ENCODE assay signal across 1 cellular context in the genomic region with DNA sequence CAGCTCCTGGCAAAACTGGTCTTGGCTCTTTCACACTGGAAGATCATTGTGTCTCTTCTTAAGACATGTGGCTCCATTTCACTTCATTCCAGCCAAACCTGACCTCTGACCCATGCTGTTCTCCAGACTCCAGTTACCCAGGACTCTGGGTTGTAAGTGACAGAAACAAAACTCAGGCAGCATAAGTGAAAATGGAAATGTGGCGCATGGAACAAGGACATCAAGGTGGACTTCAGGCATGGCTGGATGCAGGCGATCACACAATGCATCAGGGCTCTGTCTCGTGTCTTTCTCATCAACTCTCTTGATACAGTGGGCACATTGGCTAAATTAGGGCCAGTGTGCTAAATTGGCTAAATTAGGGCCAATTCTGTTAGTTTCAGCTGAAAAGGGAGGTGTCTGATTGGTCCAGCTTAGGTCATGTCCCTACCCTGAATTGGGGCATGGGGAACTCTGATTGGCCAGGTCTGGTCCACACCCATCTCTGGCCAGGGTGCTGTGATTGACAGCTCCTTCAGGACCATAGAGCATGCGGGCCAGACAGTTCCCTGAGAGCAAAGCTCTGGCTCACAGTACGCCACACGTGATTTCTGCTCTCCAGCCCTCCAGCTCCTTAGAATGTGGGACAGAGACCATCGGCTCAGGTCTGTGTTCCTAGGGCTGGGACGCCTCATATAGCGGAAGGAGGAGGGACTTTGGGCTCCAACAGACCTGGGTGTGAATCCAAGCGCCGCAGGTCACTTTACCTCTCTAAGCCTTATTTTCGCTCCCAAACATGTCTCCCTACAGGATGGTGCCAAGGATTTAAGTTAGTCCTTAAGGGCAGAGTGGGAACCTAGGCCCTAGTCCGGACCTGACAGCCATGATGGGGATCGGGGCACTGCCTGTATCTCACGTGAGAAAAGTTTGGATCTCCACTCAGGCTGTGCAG.
TF ChIP-seq lines count a peak whose summit lies in the region.

No MANE protein-coding gene starts in this region.

TF ChIP-seq in HepG2, 621 proteins besides CTCF, POLR2A, EP300 and RAD21 (continued from another document):
- TF ChIP-seq, protein P1, sequence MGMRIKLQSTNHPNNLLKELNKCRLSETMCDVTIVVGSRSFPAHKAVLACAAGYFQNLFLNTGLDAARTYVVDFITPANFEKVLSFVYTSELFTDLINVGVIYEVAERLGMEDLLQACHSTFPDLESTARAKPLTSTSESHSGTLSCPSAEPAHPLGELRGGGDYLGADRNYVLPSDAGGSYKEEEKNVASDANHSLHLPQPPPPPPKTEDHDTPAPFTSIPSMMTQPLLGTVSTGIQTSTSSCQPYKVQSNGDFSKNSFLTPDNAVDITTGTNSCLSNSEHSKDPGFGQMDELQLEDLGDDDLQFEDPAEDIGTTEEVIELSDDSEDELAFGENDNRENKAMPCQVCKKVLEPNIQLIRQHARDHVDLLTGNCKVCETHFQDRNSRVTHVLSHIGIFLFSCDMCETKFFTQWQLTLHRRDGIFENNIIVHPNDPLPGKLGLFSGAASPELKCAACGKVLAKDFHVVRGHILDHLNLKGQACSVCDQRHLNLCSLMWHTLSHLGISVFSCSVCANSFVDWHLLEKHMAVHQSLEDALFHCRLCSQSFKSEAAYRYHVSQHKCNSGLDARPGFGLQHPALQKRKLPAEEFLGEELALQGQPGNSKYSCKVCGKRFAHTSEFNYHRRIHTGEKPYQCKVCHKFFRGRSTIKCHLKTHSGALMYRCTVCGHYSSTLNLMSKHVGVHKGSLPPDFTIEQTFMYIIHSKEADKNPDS (CRISPR knock-in tag; IDR thresholded peaks at IDR 0.05) = no peak
- TF ChIP-seq JUND (CRISPR knock-in tag; IDR thresholded peaks at IDR 0.05) (peak; percentile 45; the same call in 1 of the 2 replicates), SAFB2 (CRISPR knock-in tag; IDR thresholded peaks at IDR 0.05; ENCODE audit: borderline replicate concordance, low read depth) (peak; percentile 36; the same call in 1 of the 2 replicates), NFYC (CRISPR knock-in tag; IDR thresholded peaks at IDR 0.05) (peak; percentile 66), ZNF577 (CRISPR knock-in tag; IDR thresholded peaks at IDR 0.05; ENCODE audit: borderline replicate concordance, low read depth) (no peak), ZKSCAN5 (CRISPR knock-in tag; IDR thresholded peaks at IDR 0.05) (no peak), CEBPB (IDR thresholded peaks at IDR 0.05; ENCODE audit: borderline replicate concordance, low read depth, low read length) (no peak), ZFP41 (CRISPR knock-in tag; IDR thresholded peaks at IDR 0.05; ENCODE audit: borderline replicate concordance) (no peak), ZBTB3 (CRISPR knock-in tag; IDR thresholded peaks at IDR 0.05; ENCODE audit: borderline replicate concordance, low read depth) (no peak), SALL1 (CRISPR knock-in tag; IDR thresholded peaks at IDR 0.05) (peak; percentile 28; the same call in 1 of the 2 replicates), ZFP1 (CRISPR knock-in tag; IDR thresholded peaks at IDR 0.05) (no peak), RXRB (CRISPR knock-in tag; IDR thresholded peaks at IDR 0.05; ENCODE audit: borderline replicate concordance) (no peak), ZMYM3 (CRISPR knock-in tag; IDR thresholded peaks at IDR 0.05) (peak; percentile 63; the same call in 1 of the 2 replicates), RORA (CRISPR knock-in tag; IDR thresholded peaks at IDR 0.05) (no peak), ZNF615 (CRISPR knock-in tag; IDR thresholded peaks at IDR 0.05; ENCODE audit: borderline replicate concordance) (no peak), KMT2B (CRISPR knock-in tag; IDR thresholded peaks at IDR 0.05) (no peak), MEIS2 (CRISPR knock-in tag; IDR thresholded peaks at IDR 0.05) (0 out of 2 replicates have a peak, but pooled peaks have one; percentile 15)
- TF ChIP-seq, protein P2, sequence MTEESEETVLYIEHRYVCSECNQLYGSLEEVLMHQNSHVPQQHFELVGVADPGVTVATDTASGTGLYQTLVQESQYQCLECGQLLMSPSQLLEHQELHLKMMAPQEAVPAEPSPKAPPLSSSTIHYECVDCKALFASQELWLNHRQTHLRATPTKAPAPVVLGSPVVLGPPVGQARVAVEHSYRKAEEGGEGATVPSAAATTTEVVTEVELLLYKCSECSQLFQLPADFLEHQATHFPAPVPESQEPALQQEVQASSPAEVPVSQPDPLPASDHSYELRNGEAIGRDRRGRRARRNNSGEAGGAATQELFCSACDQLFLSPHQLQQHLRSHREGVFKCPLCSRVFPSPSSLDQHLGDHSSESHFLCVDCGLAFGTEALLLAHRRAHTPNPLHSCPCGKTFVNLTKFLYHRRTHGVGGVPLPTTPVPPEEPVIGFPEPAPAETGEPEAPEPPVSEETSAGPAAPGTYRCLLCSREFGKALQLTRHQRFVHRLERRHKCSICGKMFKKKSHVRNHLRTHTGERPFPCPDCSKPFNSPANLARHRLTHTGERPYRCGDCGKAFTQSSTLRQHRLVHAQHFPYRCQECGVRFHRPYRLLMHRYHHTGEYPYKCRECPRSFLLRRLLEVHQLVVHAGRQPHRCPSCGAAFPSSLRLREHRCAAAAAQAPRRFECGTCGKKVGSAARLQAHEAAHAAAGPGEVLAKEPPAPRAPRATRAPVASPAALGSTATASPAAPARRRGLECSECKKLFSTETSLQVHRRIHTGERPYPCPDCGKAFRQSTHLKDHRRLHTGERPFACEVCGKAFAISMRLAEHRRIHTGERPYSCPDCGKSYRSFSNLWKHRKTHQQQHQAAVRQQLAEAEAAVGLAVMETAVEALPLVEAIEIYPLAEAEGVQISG (CRISPR knock-in tag; IDR thresholded peaks at IDR 0.05) = peak; percentile 92
- TF ChIP-seq, protein P3, sequence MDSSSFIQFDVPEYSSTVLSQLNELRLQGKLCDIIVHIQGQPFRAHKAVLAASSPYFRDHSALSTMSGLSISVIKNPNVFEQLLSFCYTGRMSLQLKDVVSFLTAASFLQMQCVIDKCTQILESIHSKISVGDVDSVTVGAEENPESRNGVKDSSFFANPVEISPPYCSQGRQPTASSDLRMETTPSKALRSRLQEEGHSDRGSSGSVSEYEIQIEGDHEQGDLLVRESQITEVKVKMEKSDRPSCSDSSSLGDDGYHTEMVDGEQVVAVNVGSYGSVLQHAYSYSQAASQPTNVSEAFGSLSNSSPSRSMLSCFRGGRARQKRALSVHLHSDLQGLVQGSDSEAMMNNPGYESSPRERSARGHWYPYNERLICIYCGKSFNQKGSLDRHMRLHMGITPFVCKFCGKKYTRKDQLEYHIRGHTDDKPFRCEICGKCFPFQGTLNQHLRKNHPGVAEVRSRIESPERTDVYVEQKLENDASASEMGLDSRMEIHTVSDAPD (CRISPR knock-in tag; IDR thresholded peaks at IDR 0.05) = no peak
- TF ChIP-seq, protein P4, sequence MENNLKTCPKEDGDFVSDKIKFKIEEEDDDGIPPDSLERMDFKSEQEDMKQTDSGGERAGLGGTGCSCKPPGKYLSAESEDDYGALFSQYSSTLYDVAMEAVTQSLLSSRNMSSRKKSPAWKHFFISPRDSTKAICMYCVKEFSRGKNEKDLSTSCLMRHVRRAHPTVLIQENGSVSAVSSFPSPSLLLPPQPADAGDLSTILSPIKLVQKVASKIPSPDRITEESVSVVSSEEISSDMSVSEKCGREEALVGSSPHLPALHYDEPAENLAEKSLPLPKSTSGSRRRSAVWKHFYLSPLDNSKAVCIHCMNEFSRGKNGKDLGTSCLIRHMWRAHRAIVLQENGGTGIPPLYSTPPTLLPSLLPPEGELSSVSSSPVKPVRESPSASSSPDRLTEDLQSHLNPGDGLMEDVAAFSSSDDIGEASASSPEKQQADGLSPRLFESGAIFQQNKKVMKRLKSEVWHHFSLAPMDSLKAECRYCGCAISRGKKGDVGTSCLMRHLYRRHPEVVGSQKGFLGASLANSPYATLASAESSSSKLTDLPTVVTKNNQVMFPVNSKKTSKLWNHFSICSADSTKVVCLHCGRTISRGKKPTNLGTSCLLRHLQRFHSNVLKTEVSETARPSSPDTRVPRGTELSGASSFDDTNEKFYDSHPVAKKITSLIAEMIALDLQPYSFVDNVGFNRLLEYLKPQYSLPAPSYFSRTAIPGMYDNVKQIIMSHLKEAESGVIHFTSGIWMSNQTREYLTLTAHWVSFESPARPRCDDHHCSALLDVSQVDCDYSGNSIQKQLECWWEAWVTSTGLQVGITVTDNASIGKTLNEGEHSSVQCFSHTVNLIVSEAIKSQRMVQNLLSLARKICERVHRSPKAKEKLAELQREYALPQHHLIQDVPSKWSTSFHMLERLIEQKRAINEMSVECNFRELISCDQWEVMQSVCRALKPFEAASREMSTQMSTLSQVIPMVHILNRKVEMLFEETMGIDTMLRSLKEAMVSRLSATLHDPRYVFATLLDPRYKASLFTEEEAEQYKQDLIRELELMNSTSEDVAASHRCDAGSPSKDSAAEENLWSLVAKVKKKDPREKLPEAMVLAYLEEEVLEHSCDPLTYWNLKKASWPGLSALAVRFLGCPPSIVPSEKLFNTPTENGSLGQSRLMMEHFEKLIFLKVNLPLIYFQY (CRISPR knock-in tag; IDR thresholded peaks at IDR 0.05; ENCODE audit: borderline replicate concordance) = no peak
- TF ChIP-seq, protein P5, sequence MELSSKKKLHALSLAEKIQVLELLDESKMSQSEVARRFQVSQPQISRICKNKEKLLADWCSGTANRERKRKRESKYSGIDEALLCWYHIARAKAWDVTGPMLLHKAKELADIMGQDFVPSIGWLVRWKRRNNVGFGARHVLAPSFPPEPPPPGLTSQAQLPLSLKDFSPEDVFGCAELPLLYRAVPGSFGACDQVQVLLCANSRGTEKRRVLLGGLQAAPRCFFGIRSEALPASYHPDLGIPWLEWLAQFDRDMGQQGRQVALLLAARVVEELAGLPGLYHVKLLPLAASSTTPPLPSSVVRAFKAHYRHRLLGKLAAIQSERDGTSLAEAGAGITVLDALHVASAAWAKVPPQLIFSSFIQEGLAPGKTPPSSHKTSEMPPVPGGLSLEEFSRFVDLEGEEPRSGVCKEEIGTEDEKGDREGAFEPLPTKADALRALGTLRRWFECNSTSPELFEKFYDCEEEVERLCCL (CRISPR knock-in tag; IDR thresholded peaks at IDR 0.05; ENCODE audit: borderline replicate concordance) = no peak
- TF ChIP-seq, protein P6, sequence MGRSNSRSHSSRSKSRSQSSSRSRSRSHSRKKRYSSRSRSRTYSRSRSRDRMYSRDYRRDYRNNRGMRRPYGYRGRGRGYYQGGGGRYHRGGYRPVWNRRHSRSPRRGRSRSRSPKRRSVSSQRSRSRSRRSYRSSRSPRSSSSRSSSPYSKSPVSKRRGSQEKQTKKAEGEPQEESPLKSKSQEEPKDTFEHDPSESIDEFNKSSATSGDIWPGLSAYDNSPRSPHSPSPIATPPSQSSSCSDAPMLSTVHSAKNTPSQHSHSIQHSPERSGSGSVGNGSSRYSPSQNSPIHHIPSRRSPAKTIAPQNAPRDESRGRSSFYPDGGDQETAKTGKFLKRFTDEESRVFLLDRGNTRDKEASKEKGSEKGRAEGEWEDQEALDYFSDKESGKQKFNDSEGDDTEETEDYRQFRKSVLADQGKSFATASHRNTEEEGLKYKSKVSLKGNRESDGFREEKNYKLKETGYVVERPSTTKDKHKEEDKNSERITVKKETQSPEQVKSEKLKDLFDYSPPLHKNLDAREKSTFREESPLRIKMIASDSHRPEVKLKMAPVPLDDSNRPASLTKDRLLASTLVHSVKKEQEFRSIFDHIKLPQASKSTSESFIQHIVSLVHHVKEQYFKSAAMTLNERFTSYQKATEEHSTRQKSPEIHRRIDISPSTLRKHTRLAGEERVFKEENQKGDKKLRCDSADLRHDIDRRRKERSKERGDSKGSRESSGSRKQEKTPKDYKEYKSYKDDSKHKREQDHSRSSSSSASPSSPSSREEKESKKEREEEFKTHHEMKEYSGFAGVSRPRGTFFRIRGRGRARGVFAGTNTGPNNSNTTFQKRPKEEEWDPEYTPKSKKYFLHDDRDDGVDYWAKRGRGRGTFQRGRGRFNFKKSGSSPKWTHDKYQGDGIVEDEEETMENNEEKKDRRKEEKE (IDR thresholded peaks at IDR 0.05) = no peak
- TF ChIP-seq, protein P7, sequence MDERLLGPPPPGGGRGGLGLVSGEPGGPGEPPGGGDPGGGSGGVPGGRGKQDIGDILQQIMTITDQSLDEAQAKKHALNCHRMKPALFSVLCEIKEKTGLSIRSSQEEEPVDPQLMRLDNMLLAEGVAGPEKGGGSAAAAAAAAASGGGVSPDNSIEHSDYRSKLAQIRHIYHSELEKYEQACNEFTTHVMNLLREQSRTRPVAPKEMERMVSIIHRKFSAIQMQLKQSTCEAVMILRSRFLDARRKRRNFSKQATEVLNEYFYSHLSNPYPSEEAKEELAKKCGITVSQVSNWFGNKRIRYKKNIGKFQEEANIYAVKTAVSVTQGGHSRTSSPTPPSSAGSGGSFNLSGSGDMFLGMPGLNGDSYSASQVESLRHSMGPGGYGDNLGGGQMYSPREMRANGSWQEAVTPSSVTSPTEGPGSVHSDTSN (CRISPR knock-in tag; IDR thresholded peaks at IDR 0.05) = peak; percentile 74
